25 cellular contexts compared by ENCODE assay signal in the genomic region with DNA sequence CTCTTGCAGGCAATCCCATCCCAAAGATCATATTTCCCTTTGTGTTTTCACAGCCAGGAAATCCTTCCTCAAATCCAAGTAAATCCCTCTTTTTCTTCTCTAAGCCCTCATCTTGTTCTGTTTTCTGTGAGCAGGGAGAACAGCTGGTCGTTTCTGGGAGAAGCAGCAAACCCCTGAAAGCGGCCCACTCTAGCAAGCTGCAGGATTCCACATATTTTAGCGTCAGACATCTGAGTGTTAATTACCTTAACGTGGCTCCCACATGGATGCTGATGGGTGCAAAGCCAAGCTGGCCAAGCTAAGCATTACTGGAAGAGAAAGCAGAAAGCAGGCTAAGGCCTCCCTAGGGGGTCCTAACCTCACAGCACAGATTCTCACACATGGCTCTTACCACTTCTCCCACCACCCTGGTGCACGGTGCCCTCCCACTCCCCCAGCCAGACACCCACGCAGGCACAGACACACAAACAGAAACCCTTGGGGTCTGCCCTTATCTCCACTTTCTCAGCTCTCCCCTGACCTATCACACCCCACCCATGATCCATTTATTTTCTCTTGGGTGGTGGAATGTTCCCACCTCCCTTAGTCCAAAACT.
"Had no signal": no experiment of that assay in that cellular context is flagged by ENCODE, and none has a peak within 500 bp of the region (broad histone marks: within the 10 kb centered on the region; RNA-seq: fewer than 3 reads in every experiment).

No MANE protein-coding gene starts in this region.

- H3K4me1 ChIP-seq: adrenal gland, foreskin keratinocyte, heart right ventricle, left lung, lower lobe of right lung, parathyroid adenoma, psoas muscle, right atrium auricular region, transverse colon had no signal

- H3K27me3 ChIP-seq: brain microvascular endothelial cell, foreskin keratinocyte, left lung, right atrium auricular region, transverse colon had no signal

- H3K36me3 ChIP-seq: adrenal gland, brain microvascular endothelial cell, heart right ventricle, left lung, lower lobe of right lung, right atrium auricular region, transverse colon had no signal

- H3K4me3 ChIP-seq: adrenal gland, heart right ventricle, left lung, lower lobe of right lung, psoas muscle, right atrium auricular region, transverse colon had no signal

- DNase-seq: activated CD4-positive, alpha-beta T cell treated with anti-CD3 and anti-CD28 coated beads for 48 hours; activated CD4-positive, alpha-beta T cell treated with anti-CD3 and anti-CD28 coated beads, Interleukin-2, amount 50 U/mL, for 48 hours; activated CD8-positive, alpha-beta memory T cell treated with anti-CD3 and anti-CD28 coated beads for 24 hours; activated effector memory CD4-positive, alpha-beta T cell treated with Interleukin-2 at 50 U/mL for 16 hours; activated naive CD4-positive, alpha-beta T cell treated with Interleukin-2 at 50 U/mL for 16 hours; adrenal gland; aorta; brain microvascular endothelial cell; cortex of kidney; effector memory CD8-positive, alpha-beta T cell; foreskin keratinocyte; heart right ventricle; kidney glomerular epithelial cell; left lung; lower lobe of right lung; occipital lobe; psoas muscle; stimulated activated naive CD4-positive, alpha-beta T cell treated with Interleukin-2 at 50 U/mL for 16 hours; T-helper 9 cell; transverse colon had no signal

- H3K9me3 ChIP-seq: adrenal gland, psoas muscle had no signal

- ATAC-seq: activated CD4-positive, CD25-positive, alpha-beta regulatory T cell treated with anti-CD3 and anti-CD28 coated beads, Interleukin-2, amount 50 U/mL, for 24 hours; effector memory CD8-positive, alpha-beta T cell; esophagus mucosa; foreskin keratinocyte; heart right ventricle; left lung; lower lobe of right lung; psoas muscle had no signal

- H3K27ac ChIP-seq: adrenal gland, brain microvascular endothelial cell, foreskin keratinocyte, heart right ventricle, left lung, lower lobe of right lung, parathyroid adenoma, psoas muscle, right atrium auricular region, transverse colon, VCaP had no signal
